25 cellular contexts compared by ENCODE assay signal in genomic region chr10:83682399-83682798, GRCh38.
"Had no signal": no experiment of that assay in that cellular context is flagged by ENCODE, and none has a peak within 500 bp of the region (broad histone marks: within the 10 kb centered on the region; RNA-seq: fewer than 3 reads in every experiment).

No MANE protein-coding gene starts in this region.

- DNase-seq: dermis blood vessel endothelial cell; dorsolateral prefrontal cortex; effector CD4-positive, alpha-beta T cell; effector memory CD4-positive, alpha-beta T cell; esophagus squamous epithelium; foreskin fibroblast; foreskin melanocyte; gastrocnemius medialis; glutamatergic neuron; head of caudate nucleus; heart right ventricle; hippocampal formation; left cardiac atrium; left lung; left ventricle myocardium superior; lower lobe of right lung; mesenchymal stem cell; mucosa of descending colon; naive B cell had no signal

- FAIRE-seq: colon, endothelial cell of umbilical vein, islet of Langerhans, keratinocyte had no signal

- H3K27ac ChIP-seq: coronary artery, dorsolateral prefrontal cortex, esophagus squamous epithelium, gastrocnemius medialis, heart right ventricle, left lung, lower lobe of right lung had no signal

- ATAC-seq: esophagus mucosa, gastrocnemius medialis, heart right ventricle, left cardiac atrium, left lung, left ventricle myocardium superior, lower lobe of right lung, mucosa of descending colon had no signal

- H3K9me3 ChIP-seq: esophagus squamous epithelium, gastrocnemius medialis, left lung, lower lobe of right lung, mucosa of descending colon had no signal

- H3K4me1 ChIP-seq: esophagus squamous epithelium, gastrocnemius medialis, left lung, lower lobe of right lung had no signal

- H3K36me3 ChIP-seq: esophagus squamous epithelium, gastrocnemius medialis, heart right ventricle, left lung, lower lobe of right lung had no signal

- H3K4me3 ChIP-seq: coronary artery, dorsolateral prefrontal cortex, esophagus squamous epithelium, gastrocnemius medialis, heart right ventricle, left lung, lower lobe of right lung, mucosa of descending colon had no signal

- H3K27me3 ChIP-seq: esophagus squamous epithelium, gastrocnemius medialis, heart right ventricle, left lung had no signal
